ENCODE assay signal across 1 cellular context in the genomic region with DNA sequence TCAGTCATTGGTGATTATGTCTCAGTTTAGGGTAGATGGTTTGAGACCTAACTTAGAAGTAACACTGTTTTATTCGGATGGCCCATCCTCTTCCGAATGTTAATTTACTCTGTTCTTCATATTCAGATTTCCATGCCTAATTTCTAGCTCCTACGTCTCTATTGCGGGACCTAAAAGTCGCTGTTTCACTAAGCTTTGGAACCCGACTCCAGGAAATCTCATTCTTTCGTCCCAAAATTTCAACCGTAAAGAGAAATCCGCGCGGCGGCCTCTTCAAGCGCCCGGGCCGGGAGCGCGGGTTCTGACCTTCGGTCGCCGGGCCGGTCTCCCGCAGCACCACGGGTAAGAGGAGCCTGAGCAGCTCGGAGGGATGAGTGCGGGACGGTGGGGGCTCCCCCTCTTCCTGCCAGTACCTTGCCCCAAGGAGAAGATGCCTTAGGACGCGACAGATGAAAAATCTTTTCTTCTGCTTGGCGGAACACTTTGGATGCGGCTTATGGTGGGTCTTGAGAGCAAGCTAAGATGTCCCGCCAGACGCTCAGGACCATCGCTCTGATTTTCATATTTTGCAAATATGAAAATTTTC.
A peak's percentile ranks its signal among the peaks of the same experiment; 100 is the strongest.
TF ChIP-seq lines count a peak whose summit lies in the region.

No MANE protein-coding gene starts in this region.

TF ChIP-seq in H1, 55 proteins besides CTCF, POLR2A, EP300 and RAD21 (continued from another document):
- peak; percentile 60 for TF ChIP-seq KDM4A (IDR thresholded peaks at IDR 0.05; ENCODE audit: low read depth, low read length, severe bottlenecking)
- TF ChIP-seq PHF8 (conservative IDR thresholded peaks at IDR 0.05; ENCODE audit: low read depth, low read length) = no peak
- TF ChIP-seq SUZ12 (IDR thresholded peaks at IDR 0.05; ENCODE audit: low read length) = peak; percentile 59; the same call in 1 of the 2 replicates
- no peak for TF ChIP-seq POU5F1 (IDR thresholded peaks at IDR 0.05; ENCODE audit: low read depth, low read length)
